Comparison of ENCODE assay signal across 12 cellular contexts in genomic region chr17:44543213-44543904, GRCh38. TPM values are rescaled to one million over a fixed set of nuclear protein-coding genes. Genes with fewer than 3 reads are reported as not detected.
DNase-seq lines count a peak whose midpoint lies in the region; TF ChIP-seq lines count a peak whose summit lies in the region.
"Had no signal": no experiment of that assay in that cellular context is flagged by ENCODE, and none has a peak within 500 bp of the region (broad histone marks: within the 10 kb centered on the region; RNA-seq: fewer than 3 reads in every experiment).

No MANE protein-coding gene starts in this region.

- H3K27ac ChIP-seq in OCI-LY7 (ENCODE audit: low read depth, low read length, poor library complexity, severe bottlenecking) (no peak overlapping the region), neural progenitor cell (peak overlapping the region; percentile 78)

- H3K9ac ChIP-seq in neural progenitor cell: no peak overlapping the region

- peaks cover 21% of the 10 kb centered on the region for H3K27me3 Mint-ChIP-seq in neural progenitor cell (ENCODE audit: insufficient read depth, low read depth)
- peaks cover 18% of the 10 kb centered on the region for H3K27me3 Mint-ChIP-seq in glutamatergic neuron (ENCODE audit: unreplicated experiment)

- H3K79me2 ChIP-seq in OCI-LY7 (ENCODE audit: insufficient read depth, low read depth, low read length): no peaks in the 10 kb centered on the region
- H3K79me2 ChIP-seq in neural progenitor cell (ENCODE audit: low read depth): no peaks in the 10 kb centered on the region

- H3K4me1 ChIP-seq in OCI-LY7 (ENCODE audit: insufficient read depth, low read length, poor library complexity, severe bottlenecking) (peaks cover 23% of the 10 kb centered on the region), neural progenitor cell (peaks cover 91% of the 10 kb centered on the region)

- H3K27ac Mint-ChIP-seq in neural progenitor cell (peak overlapping the region; percentile 81), glutamatergic neuron (ENCODE audit: unreplicated experiment) (no peak overlapping the region)

- H3K36me3 Mint-ChIP-seq in neural progenitor cell (no peaks in the 10 kb centered on the region), glutamatergic neuron (ENCODE audit: unreplicated experiment) (peaks cover 9% of the 10 kb centered on the region)

- no peaks in the 10 kb centered on the region for H4K20me1 ChIP-seq in OCI-LY7 (ENCODE audit: insufficient read depth, low read length)
- H4K20me1 ChIP-seq in neural progenitor cell (ENCODE audit: low read depth): no peaks in the 10 kb centered on the region

- H3K4me2 ChIP-seq in OCI-LY7 (ENCODE audit: low read length): no peak overlapping the region
- H3K4me2 ChIP-seq in neural progenitor cell: peak overlapping the region; percentile 82

- H3K4me3 Mint-ChIP-seq in neural progenitor cell (peak overlapping the region; percentile 68), glutamatergic neuron (ENCODE audit: unreplicated experiment) (no peak overlapping the region)

- H3K9me2 ChIP-seq in OCI-LY7 (ENCODE audit: insufficient read depth, low read length): no peaks in the 10 kb centered on the region

- DNase-seq in Daoy (ENCODE audit: low read depth): peak; percentile 80
- no peak for DNase-seq in OCI-LY7 (ENCODE audit: low spot score)
- peak; percentile 70 for DNase-seq in epidermal melanocyte (ENCODE audit: insufficient read length, low spot score)
- DNase-seq in neural progenitor cell (ENCODE audit: low spot score): peak; percentile 90
- DNase-seq in COLO668 (lab: John Stamatoyannopoulos, UW; ENCODE audit: unreplicated experiment): no peak
- DNase-seq in DMS 273 treated with DMSO at 0.1 percent for 48 hours (lab: John Stamatoyannopoulos, UW): no peak
- no peak for DNase-seq in glutamatergic neuron
- DNase-seq in posterior cingulate gyrus: no peak
- DNase-seq: activated naive CD4-positive, alpha-beta T cell; KG1; kidney; stimulated activated CD4-positive, alpha-beta T cell treated with anti-CD3 and anti-CD28 coated beads, Interleukin-1b, Interleukin-23, amount 100 ng/mL, for 48 hours had no signal

- CTCF ChIA-PET in OCI-LY7 (lab: Charles Lee; ENCODE audit: unreplicated experiment): no interaction called here

- TF ChIP-seq CTCF in OCI-LY7 (conservative IDR thresholded peaks at IDR 0.05; ENCODE audit: low read length) (no peak), neural progenitor cell (IDR thresholded peaks at IDR 0.05) (no peak), glutamatergic neuron (IDR thresholded peaks at IDR 0.05; ENCODE audit: partially characterized antibody, unreplicated experiment) (no peak)

- intact Hi-C loops in OCI-LY7 (cut with micrococcal nuclease; ENCODE audit: unreplicated experiment) (no loop called here), posterior cingulate gyrus (cut with DNase I) (no loop called here)

- H3K27me3 ChIP-seq in neural progenitor cell: no peaks in the 10 kb centered on the region

- H3K4me1 Mint-ChIP-seq in neural progenitor cell: peaks cover 88% of the 10 kb centered on the region
- peaks cover 9% of the 10 kb centered on the region for H3K4me1 Mint-ChIP-seq in glutamatergic neuron (ENCODE audit: low read depth, unreplicated experiment)

- no peaks in the 10 kb centered on the region for H3K9me3 Mint-ChIP-seq in neural progenitor cell
- peaks cover 5% of the 10 kb centered on the region for H3K9me3 Mint-ChIP-seq in glutamatergic neuron (ENCODE audit: unreplicated experiment)

- H3K4me3 ChIP-seq in OCI-LY7 (ENCODE audit: low read depth, low read length, poor library complexity, severe bottlenecking) (no peak overlapping the region), neural progenitor cell (peak overlapping the region; percentile 26)

- peaks cover 92% of the 10 kb centered on the region for H3F3A ChIP-seq in neural progenitor cell (ENCODE audit: low read depth)

- H3K9me3 ChIP-seq in OCI-LY7 (ENCODE audit: low read length) (no peaks in the 10 kb centered on the region), neural progenitor cell (ENCODE audit: low read depth) (no peaks in the 10 kb centered on the region)

- H3K36me3 ChIP-seq in OCI-LY7 (ENCODE audit: insufficient read depth, low read length) (no peaks in the 10 kb centered on the region), neural progenitor cell (no peaks in the 10 kb centered on the region)

- POLR2A ChIA-PET in OCI-LY7 (lab: Charles Lee): interaction anchor here (0.6 kb wide), 2 partner anchors 159 to 1374 kb away, joined by 3 to 4 read pairs; no protein-coding TSS in a partner anchor

- BruUV-seq in OCI-LY7 (replicated peaks; lab: Mats Ljungman, UMichigan): no TSS peak

- peak overlapping the region; percentile 75; the same call in 1 of the 2 replicates for H2AFZ ChIP-seq in OCI-LY7 (ENCODE audit: low read length)
- H2AFZ ChIP-seq in neural progenitor cell (replicated peaks): no peak overlapping the region

RNA-seq across cellular contexts. Expression of gene FZD2, which starts 13.9 kb away (rescaled TPM):
- total RNA-seq in Daoy (2014; rRNA removed; shearing (Covaris generic)): 4.6 and 5.5 TPM in 2 replicates
- 3.7 and 4.4 TPM in 2 replicates for total RNA-seq in OCI-LY7 (2014; rRNA removed; shearing (Covaris generic))
- total RNA-seq in OCI-LY7 (2022) (9.2 and 10.9 TPM in 2 replicates), neural progenitor cell (ENCODE audit: low replicate concordance) (56.6 and 188 TPM in 2 replicates), glutamatergic neuron (ENCODE audit: unreplicated experiment) (1.3 TPM)

RNA-seq across cellular contexts. Expression of gene GPATCH8, which starts 40.2 kb away (rescaled TPM):
- total RNA-seq in Daoy (2014; rRNA removed; shearing (Covaris generic)): 6.3 and 7.7 TPM in 2 replicates
- total RNA-seq in OCI-LY7 (2014; rRNA removed; shearing (Covaris generic)): 24.5 and 24.7 TPM in 2 replicates
- total RNA-seq in OCI-LY7 (2022) (59.1 and 61.1 TPM in 2 replicates), neural progenitor cell (ENCODE audit: low replicate concordance) (41.4 and 44.1 TPM in 2 replicates), glutamatergic neuron (ENCODE audit: unreplicated experiment) (62.6 TPM)

Comparison
In these comparisons a context has a peak if more than half of its experiments do, and no peak if none do; other contexts are left out.
1. DNase-seq: peak in Daoy (single experiment), epidermal melanocyte (single experiment) and neural progenitor cell (single experiment); none in OCI-LY7 (single experiment), COLO668 (single experiment), DMS 273 treated with DMSO at 0.1 percent for 48 hours (single experiment), glutamatergic neuron (single experiment) and posterior cingulate gyrus (0 of 10).